ENCODE assay signal across 8 cellular contexts in the genomic region with DNA sequence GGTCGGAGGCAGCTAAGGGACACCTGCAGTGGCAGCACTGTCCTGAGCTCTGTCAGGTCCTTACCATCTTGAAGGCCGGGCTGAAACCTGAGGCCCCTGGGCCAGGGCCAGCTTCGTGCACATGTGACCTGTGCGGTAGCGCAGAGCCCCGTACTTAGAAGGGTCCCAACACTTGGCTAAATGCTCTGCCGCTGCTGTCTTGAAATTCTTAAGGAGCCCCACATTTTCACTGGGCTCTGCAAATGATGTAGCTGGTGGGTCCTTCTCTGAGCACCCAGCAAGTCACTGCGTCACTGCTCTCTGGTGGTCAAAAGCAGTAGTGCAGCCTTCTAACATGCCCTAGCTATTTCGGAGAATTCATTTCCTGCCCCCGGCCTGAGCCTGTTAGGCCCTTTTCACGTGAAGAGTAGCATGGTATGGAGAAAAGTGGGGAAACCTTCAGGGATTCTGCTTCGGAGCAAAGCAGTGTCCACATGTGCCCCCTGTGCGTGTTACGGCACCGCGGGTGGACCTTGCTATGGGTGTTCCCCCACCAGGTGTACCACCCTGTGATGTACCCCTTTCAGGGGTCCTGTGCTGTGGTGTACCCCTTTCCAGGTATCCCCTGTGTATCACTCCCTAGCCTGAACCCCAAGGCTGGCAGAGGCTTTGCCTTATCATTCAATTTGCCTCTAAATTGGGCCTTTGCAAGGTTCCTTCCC.
DNase-seq lines count a peak whose midpoint lies in the region; ATAC-seq, FAIRE-seq and TF ChIP-seq lines count a peak whose summit lies in the region.

No MANE protein-coding gene starts in this region.

- POLR2A ChIA-PET in AG04450 (lab: Yijun Ruan, JAX): interaction anchor here (1.0 to 2.0 kb wide), 2 partner anchors 11 kb away, joined by 3 to 6 read pairs; no protein-coding TSS in a partner anchor

- TF ChIP-seq CTCF in AG04450 (IDR thresholded peaks at IDR 0.05; ENCODE audit: low read depth, low read length): peak; percentile 95
- TF ChIP-seq CTCF in heart left ventricle (IDR thresholded peaks at IDR 0.05): peak; percentile 78 to 95 (median 86)

- peak; percentile 69 for ATAC-seq in GM18498 (IDR thresholded peaks at IDR 0.05; ENCODE audit: unreplicated experiment)
- peak; percentile 22 to 87 (median 83) for ATAC-seq in heart left ventricle

- H3K9ac ChIP-seq in Karpas-422 (ENCODE audit: low read length) (no peak overlapping the region), SK-N-MC (ENCODE audit: insufficient read length) (peak overlapping the region; percentile 26)

- CTCF ChIA-PET in AG04450 (lab: Charles Lee): interaction anchor here (0.6 to 5.6 kb wide), 25 partner anchors 10 to 727 kb away, joined by 3 to 167 read pairs (median 4); a partner anchor contains a TSS

- H3K27ac ChIP-seq in AG04450 (ENCODE audit: low read depth, low read length) (no peak overlapping the region), Karpas-422 (ENCODE audit: low read length) (no peak overlapping the region), SK-N-MC (no peak overlapping the region), heart left ventricle (peak overlapping the region in 2 of 12 donors; percentile 13 to 36)

- no peak for TF ChIP-seq POLR2A in heart left ventricle (IDR thresholded peaks at IDR 0.05)

- peak; percentile 39 for DNase-seq in AG04450 (ENCODE audit: low read depth, low spot score)
- DNase-seq in Karpas-422: peak; percentile 90
- peak; percentile 44 for DNase-seq in SK-N-MC (ENCODE audit: low read depth, low spot score)
- DNase-seq in activated naive CD4-positive, alpha-beta T cell treated with anti-CD3 and anti-CD28 coated beads, Interleukin-2, amount 50 U/mL, for 16 hours: peak; percentile 77
- DNase-seq in heart left ventricle: peak in 4 of 5 donors; percentile 59 to 68 (median 64)
- DNase-seq in posterior cingulate gyrus: peak in 8 of 10 donors; percentile 28 to 91 (median 70)
- DNase-seq in urothelium cell line (ENCODE audit: low spot score): peak; percentile 84

- H3K79me2 ChIP-seq in Karpas-422 (ENCODE audit: low read length): no peaks in the 10 kb centered on the region

- intact Hi-C loops in heart left ventricle (cut with DNase I): loop anchor here (1.0 to 10.0 kb wide), 8 partner anchors 75 to 335 kb away; a partner anchor contains a TSS
- intact Hi-C loops in posterior cingulate gyrus (cut with DNase I): loop anchor here (2.0 kb wide), 1 partner anchor 83 kb away; no protein-coding TSS in a partner anchor

- H3K9me2 ChIP-seq in Karpas-422 (replicated peaks; ENCODE audit: insufficient read depth, low read length): no peaks in the 10 kb centered on the region

- peaks cover 37% of the 10 kb centered on the region for H3K27me3 ChIP-seq in AG04450 (ENCODE audit: control insufficient read depth, insufficient read depth, low read length)
- no peaks in the 10 kb centered on the region for H3K27me3 ChIP-seq in Karpas-422 (ENCODE audit: low read length)
- H3K27me3 ChIP-seq in heart left ventricle: peaks cover 0 to 11% (median 0%) of the 10 kb centered on the region in 9 donors

- no peak overlapping the region for H3K4me2 ChIP-seq in Karpas-422 (ENCODE audit: low read depth, low read length, poor library complexity, severe bottlenecking)

- H3K4me1 ChIP-seq in Karpas-422 (ENCODE audit: low read length) (no peaks in the 10 kb centered on the region), heart left ventricle (peaks cover 0 to 16% (median 5%) of the 10 kb centered on the region in 12 donors)

- H4K20me1 ChIP-seq in Karpas-422 (ENCODE audit: insufficient read depth, low read depth, low read length): no peaks in the 10 kb centered on the region; the same call in 1 of the 2 replicates

- no peak overlapping the region for H3K4me3 ChIP-seq in AG04450 (ENCODE audit: low read depth, low read length)
- H3K4me3 ChIP-seq in Karpas-422 (ENCODE audit: low read length): no peak overlapping the region
- H3K4me3 ChIP-seq in SK-N-MC: peak overlapping the region; percentile 57
- peak overlapping the region in 8 of 12 donors; percentile 1 to 34 (median 20) for H3K4me3 ChIP-seq in heart left ventricle

- H3K9me3 ChIP-seq in AG04450 (ENCODE audit: control insufficient read depth, insufficient read depth, low read length): no peaks in the 10 kb centered on the region
- no peaks in the 10 kb centered on the region for H3K9me3 ChIP-seq in Karpas-422 (ENCODE audit: low read length)
- no peaks in the 10 kb centered on the region for H3K9me3 ChIP-seq in SK-N-MC (ENCODE audit: low read depth, low read length)
- no peaks in the 10 kb centered on the region for H3K9me3 ChIP-seq in heart left ventricle

- H3K36me3 ChIP-seq in Karpas-422 (ENCODE audit: insufficient read depth, low read length): no peaks in the 10 kb centered on the region
- no peaks in the 10 kb centered on the region for H3K36me3 ChIP-seq in SK-N-MC (ENCODE audit: insufficient read depth, low read length)
- no peaks in the 10 kb centered on the region for H3K36me3 ChIP-seq in heart left ventricle

- WGBS in heart left ventricle, 4 donors: 21 to 26% (median 25%) methylated on average over 14 to 16 of the region's 16 CpGs

- no peak overlapping the region for H2AFZ ChIP-seq in Karpas-422 (ENCODE audit: low read length)

- FAIRE-seq in urothelium cell line (lab: Jason Lieb, UNC): no peak

Comparison
In these comparisons a context has a peak if more than half of its experiments do, and no peak if none do; other contexts are left out.
1. DNase-seq: peak in every context shown above with its lines; median percentile 90 in Karpas-422; 84 in urothelium cell line; 77 in activated naive CD4-positive, alpha-beta T cell treated with anti-CD3 and anti-CD28 coated beads, Interleukin-2, amount 50 U/mL, for 16 hours; 70 in posterior cingulate gyrus; 64 in heart left ventricle; 44 in SK-N-MC; 39 in AG04450.
2. H3K4me3 ChIP-seq: peak in SK-N-MC (single experiment) and heart left ventricle (8 of 12); none in AG04450 (single experiment) and Karpas-422 (single experiment).